13 cellular contexts compared by ENCODE assay signal in genomic region chr7:133763241-133763640, GRCh38.
"Had no signal": no experiment of that assay in that cellular context is flagged by ENCODE, and none has a peak within 500 bp of the region (broad histone marks: within the 10 kb centered on the region; RNA-seq: fewer than 3 reads in every experiment).

No MANE protein-coding gene starts in this region.

- H3K4me3 ChIP-seq: dorsolateral prefrontal cortex, pancreas, upper lobe of right lung had no signal

- DNase-seq: activated CD4-positive, alpha-beta T cell treated with anti-CD3 and anti-CD28 coated beads, Interleukin-2, amount 50 U/mL, for 4 hours; activated CD4-positive, CD25-positive, alpha-beta regulatory T cell treated with anti-CD3 and anti-CD28 coated beads, Interleukin-2, amount 50 U/mL, for 72 hours; activated effector memory CD4-positive, alpha-beta T cell treated with anti-CD3 and anti-CD28 coated beads, Interleukin-2, amount 50 U/mL, for 16 hours; activated naive CD4-positive, alpha-beta T cell treated with anti-CD3 and anti-CD28 coated beads, Interleukin-2, amount 50 U/mL, for 16 hours; activated T-cell treated with anti-CD3 and anti-CD28 coated beads, Interleukin-2, amount 50 U/mL, for 72 hours; dorsolateral prefrontal cortex; endodermal cell; naive thymus-derived CD8-positive, alpha-beta T cell; pancreas; stimulated activated naive B cell treated with anti-CD40 and anti-IgM and Interleukin-4, amounts not matched to agents 10 μg/mL and 1 μg/mL and 100 μg/mL, for 72 hours; SW 1271; T-helper 2 cell; upper lobe of right lung had no signal
